In the genomic region with DNA sequence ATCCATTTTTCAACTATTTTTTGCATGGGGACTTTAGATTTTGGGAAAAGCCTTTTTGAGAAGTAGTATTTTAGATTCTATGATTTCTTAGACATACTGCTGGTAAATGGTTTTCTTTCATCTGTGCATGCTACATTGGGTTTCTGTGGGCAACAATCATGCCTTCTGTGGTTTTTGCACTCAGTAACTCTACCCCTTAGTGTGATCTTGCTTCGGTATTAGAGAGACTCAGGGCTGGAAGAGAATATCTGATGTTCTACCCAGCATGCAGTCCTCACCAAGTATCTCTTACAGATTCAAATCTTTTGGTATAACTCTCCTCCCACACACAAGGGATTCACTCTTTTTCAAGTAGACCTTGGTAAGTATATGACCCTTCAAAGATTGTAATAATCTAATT, we compare ENCODE assay signal across 20 cellular contexts.
DNase-seq lines count a peak whose midpoint lies in the region; ATAC-seq and TF ChIP-seq lines count a peak whose summit lies in the region.
"Had no signal": no experiment of that assay in that cellular context is flagged by ENCODE, and none has a peak within 500 bp of the region (broad histone marks: within the 10 kb centered on the region; RNA-seq: fewer than 3 reads in every experiment).

No MANE protein-coding gene starts in this region.

- CTCF ChIA-PET in MCF 10A (lab: Yijun Ruan, JAX), result no interaction called here

- H3K4me3 ChIP-seq in neural progenitor cell, result no peak overlapping the region
- no peak overlapping the region for H3K4me3 ChIP-seq in osteoblast (ENCODE audit: insufficient read depth, low read length)
- H3K4me3 ChIP-seq: lung, thyroid gland had no signal

- H3K27ac ChIP-seq in neural progenitor cell (no peak overlapping the region), osteoblast (ENCODE audit: low read depth, low read length) (no peak overlapping the region)
- H3K27ac ChIP-seq: thyroid gland had no signal

- H2AFZ ChIP-seq in neural progenitor cell (replicated peaks) (no peak overlapping the region), osteoblast (ENCODE audit: low read length) (no peak overlapping the region)

- DNase-seq in RPMI7951 (ENCODE audit: low read depth) (peak; percentile 5), neural progenitor cell (ENCODE audit: low spot score) (no peak), MCF 10A (ENCODE audit: unreplicated experiment) (no peak), osteoblast (ENCODE audit: insufficient read length, low spot score, missing footprints) (no peak)
- DNase-seq: activated CD4-positive, alpha-beta T cell treated with anti-CD3 and anti-CD28 coated beads for 1 hour; activated naive CD4-positive, alpha-beta T cell treated with Interleukin-2 at 50 U/mL for 16 hours; erythroblast; GF-D8; glutamatergic neuron; GOT3; naive B cell; posterior cingulate gyrus; small intestine; thyroid gland had no signal

- peaks cover 5% of the 10 kb centered on the region for H3K4me1 ChIP-seq in neural progenitor cell
- H3K4me1 ChIP-seq in osteoblast (ENCODE audit: insufficient read depth, low read length), result no peaks in the 10 kb centered on the region
- H3K4me1 ChIP-seq: thyroid gland had no signal

- H3K36me3 Mint-ChIP-seq in neural progenitor cell (no peaks in the 10 kb centered on the region), MCF 10A (ENCODE audit: insufficient read depth, unreplicated experiment) (no peaks in the 10 kb centered on the region)
- H3K36me3 Mint-ChIP-seq: brain, naive B cell had no signal

- H3K9ac ChIP-seq in neural progenitor cell, result no peak overlapping the region

- H3K27me3 ChIP-seq in neural progenitor cell (no peaks in the 10 kb centered on the region), osteoblast (ENCODE audit: insufficient read depth, low read length) (peaks cover 12% of the 10 kb centered on the region)
- H3K27me3 ChIP-seq: thyroid gland had no signal

- ATAC-seq in GM18867 (IDR thresholded peaks at IDR 0.05; ENCODE audit: unreplicated experiment) (peak; percentile 92), HG03135 (IDR thresholded peaks at IDR 0.05; ENCODE audit: unreplicated experiment) (peak; percentile 54), GM19328 (IDR thresholded peaks at IDR 0.05; ENCODE audit: unreplicated experiment) (no peak)

- POLR2A ChIA-PET in MCF 10A (lab: Yijun Ruan, JAX), result no interaction called here

- H3K27me3 Mint-ChIP-seq in neural progenitor cell (ENCODE audit: insufficient read depth, low read depth) (no peaks in the 10 kb centered on the region), MCF 10A (ENCODE audit: insufficient read depth, unreplicated experiment) (peaks cover 65% of the 10 kb centered on the region)

- H3K4me2 ChIP-seq in neural progenitor cell (no peak overlapping the region), osteoblast (ENCODE audit: insufficient read depth, low read length) (no peak overlapping the region)

- no peaks in the 10 kb centered on the region for H3K9me3 ChIP-seq in neural progenitor cell (ENCODE audit: low read depth)
- H3K9me3 ChIP-seq in osteoblast (ENCODE audit: low read depth, low read length), result no peaks in the 10 kb centered on the region
- H3K9me3 ChIP-seq: thyroid gland had no signal

- H3K4me1 Mint-ChIP-seq in neural progenitor cell, result peaks cover 10% of the 10 kb centered on the region
- H3K4me1 Mint-ChIP-seq in MCF 10A (ENCODE audit: insufficient read depth, unreplicated experiment), result no peaks in the 10 kb centered on the region
- H3K4me1 Mint-ChIP-seq: B cell, brain, naive B cell had no signal

- no TSS peak for BruUV-seq in MCF 10A (replicated peaks; lab: Mats Ljungman, UMichigan)

- H3K9me3 Mint-ChIP-seq in neural progenitor cell, result peaks cover 9% of the 10 kb centered on the region
- H3K9me3 Mint-ChIP-seq in MCF 10A (ENCODE audit: unreplicated experiment), result no peaks in the 10 kb centered on the region

- no peaks in the 10 kb centered on the region for H3K36me3 ChIP-seq in neural progenitor cell
- no peaks in the 10 kb centered on the region for H3K36me3 ChIP-seq in osteoblast (ENCODE audit: insufficient read depth, low read length)
- H3K36me3 ChIP-seq: thyroid gland had no signal

- TF ChIP-seq CTCF in neural progenitor cell (IDR thresholded peaks at IDR 0.05) (no peak), MCF 10A (IDR thresholded peaks at IDR 0.05; ENCODE audit: unreplicated experiment) (no peak), osteoblast (IDR thresholded peaks at IDR 0.05; ENCODE audit: extremely low read depth, low read depth, low read length) (no peak)

- H3K79me2 ChIP-seq in neural progenitor cell (ENCODE audit: low read depth) (no peaks in the 10 kb centered on the region), osteoblast (ENCODE audit: insufficient read depth, low read length) (no peaks in the 10 kb centered on the region)

- H3K4me3 Mint-ChIP-seq in neural progenitor cell, result no peak overlapping the region
- no peak overlapping the region for H3K4me3 Mint-ChIP-seq in MCF 10A (ENCODE audit: unreplicated experiment)
- H3K4me3 Mint-ChIP-seq: B cell, brain, naive B cell had no signal

- no peaks in the 10 kb centered on the region for H4K20me1 ChIP-seq in neural progenitor cell (ENCODE audit: low read depth)
- H4K20me1 ChIP-seq in osteoblast (ENCODE audit: insufficient read depth, low read length), result no peaks in the 10 kb centered on the region

- H3K27ac Mint-ChIP-seq in neural progenitor cell, result peak overlapping the region; percentile 59
- no peak overlapping the region for H3K27ac Mint-ChIP-seq in MCF 10A (ENCODE audit: low read depth, unreplicated experiment)
- H3K27ac Mint-ChIP-seq: B cell, brain, naive B cell had no signal

- intact Hi-C loops in MCF 10A (cut with micrococcal nuclease), result no loop called here

- no peaks in the 10 kb centered on the region for H3F3A ChIP-seq in neural progenitor cell (ENCODE audit: low read depth)
